ENCODE assay signal across 32 cellular contexts in genomic region chr22:20231499-20232236, GRCh38.
"Had no signal": no experiment of that assay in that cellular context is flagged by ENCODE, and none has a peak within 500 bp of the region (broad histone marks: within the 10 kb centered on the region; RNA-seq: fewer than 3 reads in every experiment).

No MANE protein-coding gene starts in this region.

- H3K9me3 Mint-ChIP-seq: activated CD4-positive, alpha-beta memory T cell treated with anti-CD3 and anti-CD28 coated beads, Interleukin-2, amount 10 ng/mL, durations not matched to agents 7 days and 5 days; activated naive CD4-positive, alpha-beta T cell treated with anti-CD3 and anti-CD28 coated beads, Interleukin-2, amount 10 ng/mL, durations not matched to agents 7 days and 5 days had no signal

- DNase-seq: activated CD4-positive, alpha-beta memory T cell treated with anti-CD3 and anti-CD28 coated beads, Interleukin-2, amount 10 ng/mL, durations not matched to agents 7 days and 5 days; activated CD4-positive, alpha-beta T cell treated with anti-CD3 and anti-CD28 coated beads for 1 hour; activated CD4-positive, alpha-beta T cell treated with anti-CD3 and anti-CD28 coated beads for 48 hours; activated CD4-positive, CD25-positive, alpha-beta regulatory T cell; activated CD8-positive, alpha-beta memory T cell treated with anti-CD3 and anti-CD28 coated beads for 24 hours; activated CD8-positive, alpha-beta memory T cell treated with anti-CD3 and anti-CD28 coated beads, Interleukin-2, amount 10 ng/mL, durations not matched to agents 7 days and 5 days; activated CD8-positive, alpha-beta memory T cell treated with anti-CD3 and anti-CD28 coated beads, Interleukin-2, amount 50 U/mL, for 48 hours; activated effector memory CD4-positive, alpha-beta T cell treated with Interleukin-2 at 50 U/mL for 16 hours; activated naive CD4-positive, alpha-beta T cell treated with anti-CD3 and anti-CD28 coated beads, Interleukin-2, amount 10 ng/mL, durations not matched to agents 7 days and 5 days; activated T-cell treated with anti-CD3 and anti-CD28 coated beads, Interleukin-2, amount 50 U/mL, for 48 hours; amniotic stem cell; aorta; brain microvascular endothelial cell; central memory CD4-positive, alpha-beta T cell; Kasumi-1; MM.1S; MV-4-11; NCI-H1092; NCI-H1436 treated with DMSO at 0.1 percent for 48 hours; NCI-H1694 treated with DMSO at 0.1 percent for 48 hours; NCI-H2029; NCI-H2107; NCI-H2171; NCI-H510A; NCI-H69; SHP77; SJCRH30; T1000; WERI-Rb-1 had no signal

- ATAC-seq: activated CD8-positive, alpha-beta memory T cell treated with anti-CD3 and anti-CD28 coated beads, Interleukin-2, amount 10 ng/mL, durations not matched to agents 7 days and 5 days; Panc1 had no signal

- H3K27ac ChIP-seq: brain microvascular endothelial cell, SJCRH30, SK-N-MC, WERI-Rb-1 had no signal

- H3K27ac Mint-ChIP-seq: activated CD4-positive, alpha-beta memory T cell treated with anti-CD3 and anti-CD28 coated beads, Interleukin-2, amount 10 ng/mL, durations not matched to agents 7 days and 5 days; activated CD8-positive, alpha-beta memory T cell treated with anti-CD3 and anti-CD28 coated beads, Interleukin-2, amount 10 ng/mL, durations not matched to agents 7 days and 5 days; activated naive CD4-positive, alpha-beta T cell treated with anti-CD3 and anti-CD28 coated beads, Interleukin-2, amount 10 ng/mL, durations not matched to agents 7 days and 5 days; activated naive CD8-positive, alpha-beta T cell had no signal

- H3K4me3 ChIP-seq: SJCRH30, SK-N-MC had no signal

- H3K36me3 ChIP-seq: brain microvascular endothelial cell, SJCRH30, WERI-Rb-1 had no signal

- H3K4me1 ChIP-seq: SJCRH30 had no signal

- H3K4me1 Mint-ChIP-seq: activated CD4-positive, alpha-beta memory T cell treated with anti-CD3 and anti-CD28 coated beads, Interleukin-2, amount 10 ng/mL, durations not matched to agents 7 days and 5 days; activated CD8-positive, alpha-beta memory T cell treated with anti-CD3 and anti-CD28 coated beads, Interleukin-2, amount 10 ng/mL, durations not matched to agents 7 days and 5 days had no signal

- H3K4me3 Mint-ChIP-seq: activated CD4-positive, alpha-beta memory T cell treated with anti-CD3 and anti-CD28 coated beads, Interleukin-2, amount 10 ng/mL, durations not matched to agents 7 days and 5 days; activated CD8-positive, alpha-beta memory T cell treated with anti-CD3 and anti-CD28 coated beads, Interleukin-2, amount 10 ng/mL, durations not matched to agents 7 days and 5 days; activated naive CD4-positive, alpha-beta T cell treated with anti-CD3 and anti-CD28 coated beads, Interleukin-2, amount 10 ng/mL, durations not matched to agents 7 days and 5 days; activated naive CD8-positive, alpha-beta T cell had no signal

- H3K9me3 ChIP-seq: SJCRH30 had no signal

- H3K36me3 Mint-ChIP-seq: activated CD8-positive, alpha-beta memory T cell treated with anti-CD3 and anti-CD28 coated beads, Interleukin-2, amount 10 ng/mL, durations not matched to agents 7 days and 5 days; activated naive CD4-positive, alpha-beta T cell treated with anti-CD3 and anti-CD28 coated beads, Interleukin-2, amount 10 ng/mL, durations not matched to agents 7 days and 5 days; activated naive CD8-positive, alpha-beta T cell had no signal

- H3K27me3 Mint-ChIP-seq: activated CD4-positive, alpha-beta memory T cell treated with anti-CD3 and anti-CD28 coated beads, Interleukin-2, amount 10 ng/mL, durations not matched to agents 7 days and 5 days; activated CD8-positive, alpha-beta memory T cell treated with anti-CD3 and anti-CD28 coated beads, Interleukin-2, amount 10 ng/mL, durations not matched to agents 7 days and 5 days; activated naive CD8-positive, alpha-beta T cell had no signal
